ENCODE assay signal across 12 cellular contexts in genomic region chr22:23217171-23218052, GRCh38. TPM values are rescaled to one million over a fixed set of nuclear protein-coding genes. Genes with fewer than 3 reads are reported as not detected.
DNase-seq lines count a peak whose midpoint lies in the region; ATAC-seq, FAIRE-seq and TF ChIP-seq lines count a peak whose summit lies in the region.
"Had no signal": no experiment of that assay in that cellular context is flagged by ENCODE, and none has a peak within 500 bp of the region (broad histone marks: within the 10 kb centered on the region; RNA-seq: fewer than 3 reads in every experiment).

No MANE protein-coding gene starts in this region.

- no peaks in the 10 kb centered on the region for H3K9me2 ChIP-seq in OCI-LY7 (ENCODE audit: insufficient read depth, low read length)

- no peaks in the 10 kb centered on the region for H3K9me1 ChIP-seq in endothelial cell of umbilical vein (replicated peaks; ENCODE audit: control insufficient read depth, extremely low read depth, insufficient read depth, low read length)

- no peaks in the 10 kb centered on the region for H3K9me3 ChIP-seq in CD4-positive, alpha-beta T cell (ENCODE audit: control insufficient read depth, low read length)
- H3K9me3 ChIP-seq in OCI-LY7 (ENCODE audit: low read length), result no peaks in the 10 kb centered on the region
- H3K9me3 ChIP-seq in endothelial cell of umbilical vein (replicated peaks; ENCODE audit: control insufficient read depth, insufficient read depth, low read length), result no peaks in the 10 kb centered on the region
- no peaks in the 10 kb centered on the region for H3K9me3 ChIP-seq in neutrophil

- H3K4me1 ChIP-seq in OCI-LY7 (ENCODE audit: insufficient read depth, low read length, poor library complexity, severe bottlenecking) (peaks cover 74% of the 10 kb centered on the region), endothelial cell of umbilical vein (ENCODE audit: control insufficient read depth, extremely low read depth, insufficient read depth, low read length) (peaks cover 91% of the 10 kb centered on the region), neutrophil (ENCODE audit: control insufficient read depth in 1 of 2, insufficient read depth in 1 of 2, low read depth in 1 of 2, low read length in 1 of 2) (peaks cover 78 to 93% of the 10 kb centered on the region in 2 experiments)

- no TSS peak for BruUV-seq in OCI-LY7 (replicated peaks; lab: Mats Ljungman, UMichigan)
- no TSS peak for BruUV-seq in endothelial cell of umbilical vein (replicated peaks; lab: Mats Ljungman, UMichigan)

- no peaks in the 10 kb centered on the region for H3K36me3 ChIP-seq in OCI-LY7 (ENCODE audit: insufficient read depth, low read length)
- no peaks in the 10 kb centered on the region for H3K36me3 ChIP-seq in endothelial cell of umbilical vein (ENCODE audit: control insufficient read depth in 2 of 2, extremely low read depth in 1 of 2, insufficient read depth in 2 of 2, low read length in 2 of 2)
- H3K36me3 ChIP-seq in neutrophil, result no peaks in the 10 kb centered on the region

- H3K9ac ChIP-seq in endothelial cell of umbilical vein (replicated peaks; ENCODE audit: extremely low read depth, insufficient read depth, low read length), result peak overlapping the region; percentile 55

- intact Hi-C loops in CD4-positive, alpha-beta T cell (cut with DNase I, micrococcal nuclease), result loop anchor here (5.0 kb wide), 1 partner anchor 35 kb away; the partner anchor contains the start of gene BCR (in 2 of the 2)
- intact Hi-C loops in OCI-LY7 (cut with micrococcal nuclease; ENCODE audit: unreplicated experiment) (no loop called here), endothelial cell of umbilical vein (cut with micrococcal nuclease) (loop anchor here (2.0 kb wide), 1 partner anchor 65 kb away; no protein-coding TSS in a partner anchor)

- no peaks in the 10 kb centered on the region for H3K27me3 ChIP-seq in CD4-positive, alpha-beta T cell (ENCODE audit: control insufficient read depth, insufficient read depth, low read length)
- H3K27me3 ChIP-seq in endothelial cell of umbilical vein (ENCODE audit: control insufficient read depth in 2 of 2, insufficient read depth in 2 of 2, low read length in 2 of 2) (no peaks in the 10 kb centered on the region), neutrophil (no peaks in the 10 kb centered on the region)

- TF ChIP-seq CTCF in CD4-positive, alpha-beta T cell (IDR thresholded peaks at IDR 0.05), result no peak
- no peak for TF ChIP-seq CTCF in OCI-LY7 (conservative IDR thresholded peaks at IDR 0.05; ENCODE audit: low read length)
- TF ChIP-seq CTCF in endothelial cell of umbilical vein (IDR thresholded peaks at IDR 0.05; ENCODE audit: extremely low read depth in 1 of 2, insufficient read depth in 1 of 2, low read depth in 1 of 2, low read length in 2 of 2), result no peak
- TF ChIP-seq CTCF in neutrophil (IDR thresholded peaks at IDR 0.05), result no peak

- peaks cover 30% of the 10 kb centered on the region; the same call in 1 of the 2 replicates for H3K79me2 ChIP-seq in OCI-LY7 (ENCODE audit: insufficient read depth, low read depth, low read length)
- H3K79me2 ChIP-seq in endothelial cell of umbilical vein (ENCODE audit: control insufficient read depth, insufficient read depth, low read length), result peaks cover 91% of the 10 kb centered on the region

- no peaks in the 10 kb centered on the region for H3K27me3 Mint-ChIP-seq in CD4-positive, alpha-beta T cell
- H3K27me3 Mint-ChIP-seq: brain had no signal

- no peaks in the 10 kb centered on the region; the same call in 1 of the 2 replicates for H4K20me1 ChIP-seq in OCI-LY7 (ENCODE audit: insufficient read depth, low read length)
- H4K20me1 ChIP-seq in endothelial cell of umbilical vein (replicated peaks; ENCODE audit: control insufficient read depth, extremely low read depth, insufficient read depth, low read length), result no peaks in the 10 kb centered on the region

- CTCF ChIA-PET in CD4-positive, alpha-beta T cell (lab: Charles Lee), result interaction anchor here (1.2 to 1.7 kb wide), 2 partner anchors 43 to 65 kb away, joined by 3 to 6 read pairs; no protein-coding TSS in a partner anchor
- CTCF ChIA-PET in OCI-LY7 (lab: Charles Lee; ENCODE audit: unreplicated experiment) (interaction anchor here (1.0 to 2.9 kb wide), 2 partner anchors 9 to 10 kb away, joined by 3 to 8 read pairs; no protein-coding TSS in a partner anchor), endothelial cell of umbilical vein (lab: Charles Lee) (interaction anchor here (1.9 to 2.7 kb wide), 2 partner anchors 64 to 65 kb away, joined by 18 to 19 read pairs; no protein-coding TSS in a partner anchor)

- TF ChIP-seq POLR2A in endothelial cell of umbilical vein (IDR thresholded peaks at IDR 0.05; ENCODE audit: low read depth, low read length), result peak; percentile 38

- FAIRE-seq in endothelial cell of umbilical vein (lab: Jason Lieb, UNC), result peak; percentile 93

- peak overlapping the region; percentile 98 for H3K4me2 ChIP-seq in OCI-LY7 (ENCODE audit: low read length)
- H3K4me2 ChIP-seq in endothelial cell of umbilical vein (ENCODE audit: insufficient read depth, low read length), result peak overlapping the region; percentile 68

- no peak for ATAC-seq in CD4-positive, alpha-beta T cell (ENCODE audit: poor library complexity)
- no peak for ATAC-seq in HG02759 (IDR thresholded peaks at IDR 0.05; ENCODE audit: unreplicated experiment)
- no peak for ATAC-seq in GM19328 (IDR thresholded peaks at IDR 0.05; ENCODE audit: unreplicated experiment)
- ATAC-seq: PC-3 had no signal

- peak overlapping the region; percentile 84 for H3K4me3 Mint-ChIP-seq in CD4-positive, alpha-beta T cell

- H3K9me3 Mint-ChIP-seq in CD4-positive, alpha-beta T cell, result no peaks in the 10 kb centered on the region

- dilution Hi-C loops in endothelial cell of umbilical vein (cut with MboI; ENCODE audit: extremely low pct_ligation_motif_present, low sequenced_read_pairs), result no loop called here

- H3K4me3 ChIP-seq in OCI-LY7 (ENCODE audit: low read depth, low read length, poor library complexity, severe bottlenecking), result no peak overlapping the region
- H3K4me3 ChIP-seq in endothelial cell of umbilical vein (replicated peaks in 1 of 3; ENCODE audit: insufficient read depth in 1 of 3, low read depth in 1 of 3, low read length in 3 of 3), result no peak overlapping the region
- peak overlapping the region in 1 of 2 experiments; percentile 9 for H3K4me3 ChIP-seq in neutrophil (ENCODE audit: low read depth in 1 of 2, low read length in 1 of 2)

- H3K4me1 Mint-ChIP-seq in CD4-positive, alpha-beta T cell (ENCODE audit: low read depth), result peaks cover 97% of the 10 kb centered on the region

- DNase-seq in CD4-positive, alpha-beta T cell, result no peak
- DNase-seq in OCI-LY7 (ENCODE audit: low spot score) (no peak), endothelial cell of umbilical vein (ENCODE audit: low read depth, low spot score) (peak; percentile 85), NCI-H2227 (lab: John Stamatoyannopoulos, UW; ENCODE audit: unreplicated experiment) (no peak), NCI-H2081 treated with DMSO at 0.1 percent for 48 hours (lab: John Stamatoyannopoulos, UW) (no peak)
- DNase-seq: activated CD4-positive, CD25-positive, alpha-beta regulatory T cell; NCI-H1092 treated with DMSO at 0.1 percent for 48 hours; PC-3 had no signal

- no peaks in the 10 kb centered on the region for H3K36me3 Mint-ChIP-seq in CD4-positive, alpha-beta T cell (ENCODE audit: low read depth)

- POLR2A ChIA-PET in CD4-positive, alpha-beta T cell (lab: Charles Lee), result interaction anchor here (1.6 to 2.7 kb wide), 4 partner anchors 9 to 36 kb away, joined by 4 to 15 read pairs (median 7); no protein-coding TSS in a partner anchor
- POLR2A ChIA-PET in OCI-LY7 (lab: Charles Lee), result interaction anchor here (0.8 to 1.1 kb wide), 2 partner anchors 8 to 15 kb away, joined by 3 to 4 read pairs; no protein-coding TSS in a partner anchor
- POLR2A ChIA-PET in endothelial cell of umbilical vein (lab: Charles Lee), result interaction anchor here (1.6 kb wide), 1 partner anchor 34 kb away, joined by 4 read pairs; no protein-coding TSS in a partner anchor

- peak overlapping the region; percentile 83 for H3K27ac Mint-ChIP-seq in CD4-positive, alpha-beta T cell

- H3K27ac ChIP-seq in CD4-positive, alpha-beta T cell (ENCODE audit: low read depth, low read length), result peak overlapping the region; percentile 53
- H3K27ac ChIP-seq in OCI-LY7 (ENCODE audit: low read depth, low read length, poor library complexity, severe bottlenecking) (peak overlapping the region; percentile 0), endothelial cell of umbilical vein (ENCODE audit: insufficient read depth, low read depth, low read length) (peak overlapping the region; percentile 84), neutrophil (peak overlapping the region; percentile 85)

- H2AFZ ChIP-seq in OCI-LY7 (ENCODE audit: low read length), result no peak overlapping the region
- no peak overlapping the region for H2AFZ ChIP-seq in endothelial cell of umbilical vein (ENCODE audit: low read depth, low read length)

TF ChIP-seq in endothelial cell of umbilical vein, 7 proteins besides CTCF, POLR2A, EP300 and RAD21:
- TF ChIP-seq GATA2 (IDR thresholded peaks at IDR 0.05; ENCODE audit: insufficient read depth, insufficient read length, low read depth, low read length) (no peak), EZH2 (IDR thresholded peaks at IDR 0.05; ENCODE audit: borderline replicate concordance, low read depth, low read length, severe bottlenecking) (no peak), JUN (IDR thresholded peaks at IDR 0.05; ENCODE audit: borderline replicate concordance, insufficient read depth, insufficient read length, low read depth) (no peak), MYC (IDR thresholded peaks at IDR 0.05; ENCODE audit: low read depth, low read length) (no peak), FOS (IDR thresholded peaks at IDR 0.05; ENCODE audit: borderline replicate concordance, insufficient read depth, low read length) (no peak), POLR2AphosphoS5 (IDR thresholded peaks at IDR 0.05; ENCODE audit: insufficient read depth, low read depth, low read length) (no peak)
- TF ChIP-seq, protein P1, sequence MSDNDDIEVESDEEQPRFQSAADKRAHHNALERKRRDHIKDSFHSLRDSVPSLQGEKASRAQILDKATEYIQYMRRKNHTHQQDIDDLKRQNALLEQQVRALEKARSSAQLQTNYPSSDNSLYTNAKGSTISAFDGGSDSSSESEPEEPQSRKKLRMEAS (IDR thresholded peaks at IDR 0.05; ENCODE audit: insufficient read depth, insufficient read length), result no peak

RNA-seq across cellular contexts. Expression of gene BCR, which starts 37.1 kb away (rescaled TPM):
- total RNA-seq in CD4-positive, alpha-beta T cell, result 10 to 100 TPM; 60.0 to 64.8 TPM
- total RNA-seq in OCI-LY7 (2014; rRNA removed; shearing (Covaris generic)), result 46.5 and 51.3 TPM in 2 replicates
- total RNA-seq in OCI-LY7 (2022), result 38.7 and 42.2 TPM in 2 replicates
- total RNA-seq in endothelial cell of umbilical vein, result 129 and 131 TPM in 2 replicates
- 105 and 141 TPM in 2 replicates for polyA plus RNA-seq in endothelial cell of umbilical vein
- polyA plus RNA-seq in endothelial cell of umbilical vein (2011; cell fraction: cytosol; rRNA removed), result 167 and 188 TPM in 2 replicates
- 209 and 215 TPM in 2 replicates for polyA plus RNA-seq in endothelial cell of umbilical vein (2011; cell fraction: nucleus; rRNA removed)
- polyA plus RNA-seq in endothelial cell of umbilical vein (2012), result 113 and 163 TPM in 2 replicates
- polyA minus RNA-seq in endothelial cell of umbilical vein, result 216 and 282 TPM in 2 replicates
- 26.9 TPM for polyA minus RNA-seq in endothelial cell of umbilical vein (2011; cell fraction: cytosol; rRNA and poly(A)+ RNA removed)
- polyA minus RNA-seq in endothelial cell of umbilical vein (2011; cell fraction: nucleus; rRNA and poly(A)+ RNA removed), result 113 and 114 TPM in 2 replicates

Comparison
In these comparisons a context has a peak if more than half of its experiments do, and no peak if none do; other contexts are left out.
1. H3K27ac ChIP-seq: peak in every context shown above with its lines; median percentile 85 in neutrophil; 84 in endothelial cell of umbilical vein; 53 in CD4-positive, alpha-beta T cell; 0 in OCI-LY7.